17 cellular contexts compared by ENCODE assay signal in genomic region chr16:89853306-89853993, GRCh38. TPM values are rescaled to one million over a fixed set of nuclear protein-coding genes. Genes with fewer than 3 reads are reported as not detected.
"Had no signal": no experiment of that assay in that cellular context is flagged by ENCODE, and none has a peak within 500 bp of the region (broad histone marks: within the 10 kb centered on the region; RNA-seq: fewer than 3 reads in every experiment).

No MANE protein-coding gene starts in this region.

- H3K4me1 ChIP-seq: ascending aorta, pancreas, thyroid gland had no signal

- H3K27ac ChIP-seq: ascending aorta, pancreas, SK-N-MC, thyroid gland had no signal

- H3K27me3 Mint-ChIP-seq: activated T-cell treated with anti-CD3 and anti-CD28 coated beads, Interleukin-2, amount 50 U/mL, for 24 hours had no signal

- H3K4me3 ChIP-seq: ascending aorta, lung, pancreas, SK-N-MC, thyroid gland had no signal

- H3K9me3 ChIP-seq: ascending aorta, pancreas, thyroid gland had no signal

- H3K4me1 Mint-ChIP-seq: activated CD4-positive, alpha-beta T cell treated with anti-CD3 and anti-CD28 coated beads, Interleukin-2, amount 10 ng/mL, durations not matched to agents 24 days and 14 days; activated naive CD4-positive, alpha-beta T cell treated with anti-CD3 and anti-CD28 coated beads, Interleukin-2, amount 10 ng/mL, durations not matched to agents 7 days and 5 days; mesothelial cell of epicardium had no signal

- H3K9me3 Mint-ChIP-seq: activated CD4-positive, alpha-beta T cell treated with anti-CD3 and anti-CD28 coated beads, Interleukin-2, amount 10 ng/mL, durations not matched to agents 24 days and 14 days; activated naive CD4-positive, alpha-beta T cell treated with anti-CD3 and anti-CD28 coated beads, Interleukin-2, amount 10 ng/mL, durations not matched to agents 7 days and 5 days; activated T-cell treated with anti-CD3 and anti-CD28 coated beads, Interleukin-2, amount 50 U/mL, for 24 hours; mesothelial cell of epicardium; T-helper 2 cell treated with Interferon-gamma antibody and Interleukin-4, amounts not matched to agents 5 μg/mL and 100 μg/mL, for 36 hours had no signal

- DNase-seq: activated CD4-positive, alpha-beta T cell treated with anti-CD3 and anti-CD28 coated beads, Interleukin-2, amount 10 ng/mL, durations not matched to agents 24 days and 14 days; activated CD4-positive, CD25-positive, alpha-beta regulatory T cell; activated CD8-positive, alpha-beta T cell treated with anti-CD3 and anti-CD28 coated beads, Interleukin-2, amount 10 ng/mL, durations not matched to agents 7 days and 5 days; activated naive CD4-positive, alpha-beta T cell treated with anti-CD3 and anti-CD28 coated beads, Interleukin-2, amount 10 ng/mL, durations not matched to agents 7 days and 5 days; activated T-cell treated with anti-CD3 and anti-CD28 coated beads, Interleukin-2, amount 50 U/mL, for 24 hours; cerebellar nuclear complex; effector CD8-positive, alpha-beta T cell; hippocampal formation; left cardiac atrium; pancreas; stimulated activated naive CD4-positive, alpha-beta T cell had no signal

- H3K36me3 ChIP-seq: ascending aorta, pancreas, thyroid gland had no signal

- H3K27ac Mint-ChIP-seq: activated CD8-positive, alpha-beta T cell treated with anti-CD3 and anti-CD28 coated beads, Interleukin-2, amount 10 ng/mL, durations not matched to agents 7 days and 5 days; activated naive CD4-positive, alpha-beta T cell treated with anti-CD3 and anti-CD28 coated beads, Interleukin-2, amount 10 ng/mL, durations not matched to agents 7 days and 5 days; activated T-cell treated with anti-CD3 and anti-CD28 coated beads, Interleukin-2, amount 50 U/mL, for 24 hours; mesothelial cell of epicardium; T-helper 2 cell treated with Interferon-gamma antibody and Interleukin-4, amounts not matched to agents 5 μg/mL and 100 μg/mL, for 36 hours had no signal

- H3K27me3 ChIP-seq: ascending aorta, pancreas, thyroid gland had no signal

- H3K4me3 Mint-ChIP-seq: activated CD4-positive, alpha-beta T cell treated with anti-CD3 and anti-CD28 coated beads, Interleukin-2, amount 10 ng/mL, durations not matched to agents 24 days and 14 days; activated CD8-positive, alpha-beta T cell treated with anti-CD3 and anti-CD28 coated beads, Interleukin-2, amount 10 ng/mL, durations not matched to agents 7 days and 5 days; activated naive CD4-positive, alpha-beta T cell treated with anti-CD3 and anti-CD28 coated beads, Interleukin-2, amount 10 ng/mL, durations not matched to agents 7 days and 5 days; activated T-cell treated with anti-CD3 and anti-CD28 coated beads, Interleukin-2, amount 50 U/mL, for 24 hours; mesothelial cell of epicardium; T-helper 2 cell treated with Interferon-gamma antibody and Interleukin-4, amounts not matched to agents 5 μg/mL and 100 μg/mL, for 36 hours had no signal

- H3K36me3 Mint-ChIP-seq: activated naive CD4-positive, alpha-beta T cell treated with anti-CD3 and anti-CD28 coated beads, Interleukin-2, amount 10 ng/mL, durations not matched to agents 7 days and 5 days had no signal

- ATAC-seq: activated CD8-positive, alpha-beta T cell treated with anti-CD3 and anti-CD28 coated beads, Interleukin-2, amount 10 ng/mL, durations not matched to agents 7 days and 5 days; left cardiac atrium had no signal

RNA-seq across cellular contexts. Expression of gene SPIRE2, which starts 25.2 kb away (rescaled TPM):
- total RNA-seq: ascending aorta had no signal
